ENCODE assay signal across 1 cellular context in the genomic region with DNA sequence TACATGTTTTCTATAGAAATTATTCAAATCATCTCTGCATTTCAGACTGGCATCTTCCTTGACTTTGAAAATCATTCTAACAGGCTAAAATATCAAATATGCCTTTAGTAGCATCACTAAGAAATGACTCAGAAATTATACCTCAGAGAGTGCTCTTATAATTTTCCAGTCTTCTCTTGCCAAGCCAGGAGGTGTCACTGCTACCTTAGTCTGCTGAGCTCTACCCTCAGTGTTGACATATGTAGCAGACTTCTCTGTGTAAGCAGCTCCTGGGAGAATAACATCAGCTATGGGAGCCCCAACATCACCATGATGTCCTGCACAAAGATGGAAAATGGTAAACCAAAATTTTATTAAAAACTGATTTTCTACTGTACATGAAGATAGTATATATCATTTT.
TF ChIP-seq lines count a peak whose summit lies in the region.

No MANE protein-coding gene starts in this region.

TF ChIP-seq in H1, 55 proteins besides CTCF, POLR2A, EP300 and RAD21:
- TF ChIP-seq CBX8 (IDR thresholded peaks at IDR 0.05; ENCODE audit: borderline replicate concordance, low read depth, low read length), result no peak
- TF ChIP-seq TEAD4 (IDR thresholded peaks at IDR 0.05; ENCODE audit: low read depth, low read length), result no peak
- TF ChIP-seq, protein P1, sequence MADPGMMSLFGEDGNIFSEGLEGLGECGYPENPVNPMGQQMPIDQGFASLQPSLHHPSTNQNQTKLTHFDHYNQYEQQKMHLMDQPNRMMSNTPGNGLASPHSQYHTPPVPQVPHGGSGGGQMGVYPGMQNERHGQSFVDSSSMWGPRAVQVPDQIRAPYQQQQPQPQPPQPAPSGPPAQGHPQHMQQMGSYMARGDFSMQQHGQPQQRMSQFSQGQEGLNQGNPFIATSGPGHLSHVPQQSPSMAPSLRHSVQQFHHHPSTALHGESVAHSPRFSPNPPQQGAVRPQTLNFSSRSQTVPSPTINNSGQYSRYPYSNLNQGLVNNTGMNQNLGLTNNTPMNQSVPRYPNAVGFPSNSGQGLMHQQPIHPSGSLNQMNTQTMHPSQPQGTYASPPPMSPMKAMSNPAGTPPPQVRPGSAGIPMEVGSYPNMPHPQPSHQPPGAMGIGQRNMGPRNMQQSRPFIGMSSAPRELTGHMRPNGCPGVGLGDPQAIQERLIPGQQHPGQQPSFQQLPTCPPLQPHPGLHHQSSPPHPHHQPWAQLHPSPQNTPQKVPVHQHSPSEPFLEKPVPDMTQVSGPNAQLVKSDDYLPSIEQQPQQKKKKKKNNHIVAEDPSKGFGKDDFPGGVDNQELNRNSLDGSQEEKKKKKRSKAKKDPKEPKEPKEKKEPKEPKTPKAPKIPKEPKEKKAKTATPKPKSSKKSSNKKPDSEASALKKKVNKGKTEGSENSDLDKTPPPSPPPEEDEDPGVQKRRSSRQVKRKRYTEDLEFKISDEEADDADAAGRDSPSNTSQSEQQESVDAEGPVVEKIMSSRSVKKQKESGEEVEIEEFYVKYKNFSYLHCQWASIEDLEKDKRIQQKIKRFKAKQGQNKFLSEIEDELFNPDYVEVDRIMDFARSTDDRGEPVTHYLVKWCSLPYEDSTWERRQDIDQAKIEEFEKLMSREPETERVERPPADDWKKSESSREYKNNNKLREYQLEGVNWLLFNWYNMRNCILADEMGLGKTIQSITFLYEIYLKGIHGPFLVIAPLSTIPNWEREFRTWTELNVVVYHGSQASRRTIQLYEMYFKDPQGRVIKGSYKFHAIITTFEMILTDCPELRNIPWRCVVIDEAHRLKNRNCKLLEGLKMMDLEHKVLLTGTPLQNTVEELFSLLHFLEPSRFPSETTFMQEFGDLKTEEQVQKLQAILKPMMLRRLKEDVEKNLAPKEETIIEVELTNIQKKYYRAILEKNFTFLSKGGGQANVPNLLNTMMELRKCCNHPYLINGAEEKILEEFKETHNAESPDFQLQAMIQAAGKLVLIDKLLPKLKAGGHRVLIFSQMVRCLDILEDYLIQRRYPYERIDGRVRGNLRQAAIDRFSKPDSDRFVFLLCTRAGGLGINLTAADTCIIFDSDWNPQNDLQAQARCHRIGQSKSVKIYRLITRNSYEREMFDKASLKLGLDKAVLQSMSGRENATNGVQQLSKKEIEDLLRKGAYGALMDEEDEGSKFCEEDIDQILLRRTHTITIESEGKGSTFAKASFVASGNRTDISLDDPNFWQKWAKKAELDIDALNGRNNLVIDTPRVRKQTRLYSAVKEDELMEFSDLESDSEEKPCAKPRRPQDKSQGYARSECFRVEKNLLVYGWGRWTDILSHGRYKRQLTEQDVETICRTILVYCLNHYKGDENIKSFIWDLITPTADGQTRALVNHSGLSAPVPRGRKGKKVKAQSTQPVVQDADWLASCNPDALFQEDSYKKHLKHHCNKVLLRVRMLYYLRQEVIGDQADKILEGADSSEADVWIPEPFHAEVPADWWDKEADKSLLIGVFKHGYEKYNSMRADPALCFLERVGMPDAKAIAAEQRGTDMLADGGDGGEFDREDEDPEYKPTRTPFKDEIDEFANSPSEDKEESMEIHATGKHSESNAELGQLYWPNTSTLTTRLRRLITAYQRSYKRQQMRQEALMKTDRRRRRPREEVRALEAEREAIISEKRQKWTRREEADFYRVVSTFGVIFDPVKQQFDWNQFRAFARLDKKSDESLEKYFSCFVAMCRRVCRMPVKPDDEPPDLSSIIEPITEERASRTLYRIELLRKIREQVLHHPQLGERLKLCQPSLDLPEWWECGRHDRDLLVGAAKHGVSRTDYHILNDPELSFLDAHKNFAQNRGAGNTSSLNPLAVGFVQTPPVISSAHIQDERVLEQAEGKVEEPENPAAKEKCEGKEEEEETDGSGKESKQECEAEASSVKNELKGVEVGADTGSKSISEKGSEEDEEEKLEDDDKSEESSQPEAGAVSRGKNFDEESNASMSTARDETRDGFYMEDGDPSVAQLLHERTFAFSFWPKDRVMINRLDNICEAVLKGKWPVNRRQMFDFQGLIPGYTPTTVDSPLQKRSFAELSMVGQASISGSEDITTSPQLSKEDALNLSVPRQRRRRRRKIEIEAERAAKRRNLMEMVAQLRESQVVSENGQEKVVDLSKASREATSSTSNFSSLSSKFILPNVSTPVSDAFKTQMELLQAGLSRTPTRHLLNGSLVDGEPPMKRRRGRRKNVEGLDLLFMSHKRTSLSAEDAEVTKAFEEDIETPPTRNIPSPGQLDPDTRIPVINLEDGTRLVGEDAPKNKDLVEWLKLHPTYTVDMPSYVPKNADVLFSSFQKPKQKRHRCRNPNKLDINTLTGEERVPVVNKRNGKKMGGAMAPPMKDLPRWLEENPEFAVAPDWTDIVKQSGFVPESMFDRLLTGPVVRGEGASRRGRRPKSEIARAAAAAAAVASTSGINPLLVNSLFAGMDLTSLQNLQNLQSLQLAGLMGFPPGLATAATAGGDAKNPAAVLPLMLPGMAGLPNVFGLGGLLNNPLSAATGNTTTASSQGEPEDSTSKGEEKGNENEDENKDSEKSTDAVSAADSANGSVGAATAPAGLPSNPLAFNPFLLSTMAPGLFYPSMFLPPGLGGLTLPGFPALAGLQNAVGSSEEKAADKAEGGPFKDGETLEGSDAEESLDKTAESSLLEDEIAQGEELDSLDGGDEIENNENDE (IDR thresholded peaks at IDR 0.05; ENCODE audit: insufficient replicate concordance, low read length), result no peak
- no peak for TF ChIP-seq POLR2AphosphoS5 (IDR thresholded peaks at IDR 0.05; ENCODE audit: low read depth, low read length)
- no peak for TF ChIP-seq SP4 (IDR thresholded peaks at IDR 0.05; ENCODE audit: low read length)
- TF ChIP-seq TAF1 (IDR thresholded peaks at IDR 0.05; ENCODE audit: low read depth, low read length), result no peak
- no peak for TF ChIP-seq RFX5 (IDR thresholded peaks at IDR 0.05; ENCODE audit: borderline replicate concordance, low read depth, low read length)
- TF ChIP-seq KDM4A (IDR thresholded peaks at IDR 0.05; ENCODE audit: low read depth, low read length, severe bottlenecking), result no peak
- TF ChIP-seq KDM1A (IDR thresholded peaks at IDR 0.05; ENCODE audit: borderline replicate concordance, low read length), result no peak
